ENCODE assay signal across 8 cellular contexts in genomic region chr1:227886503-227886961, GRCh38.
DNase-seq lines count a peak whose midpoint lies in the region; TF ChIP-seq lines count a peak whose summit lies in the region.

No MANE protein-coding gene starts in this region.

- WGBS in thymus: 34% methylated on average over 18 of the region's 18 CpGs

- H3K4me1 Mint-ChIP-seq in activated CD4-positive, alpha-beta T cell treated with anti-CD3 and anti-CD28 coated beads, Interleukin-2, amount 10 ng/mL, durations not matched to agents 7 days and 5 days: peaks cover 28% of the 10 kb centered on the region

- H3K36me3 ChIP-seq in thymus (ENCODE audit: control insufficient read depth, insufficient read depth): no peaks in the 10 kb centered on the region

- H3K27ac Mint-ChIP-seq in activated CD4-positive, alpha-beta T cell treated with anti-CD3 and anti-CD28 coated beads, Interleukin-2, amount 10 ng/mL, durations not matched to agents 7 days and 5 days: peak overlapping the region; percentile 82

- POLR2A ChIA-PET in activated CD4-positive, alpha-beta T cell treated with anti-CD3 and anti-CD28 coated beads, Interleukin-2, amount 10 ng/mL, durations not matched to agents 7 days and 5 days (lab: Charles Lee): no interaction called here

- H3K27me3 ChIP-seq in thymus (ENCODE audit: control insufficient read depth, insufficient read depth): peaks cover 2% of the 10 kb centered on the region

- H3K9me3 Mint-ChIP-seq in activated CD4-positive, alpha-beta T cell treated with anti-CD3 and anti-CD28 coated beads, Interleukin-2, amount 10 ng/mL, durations not matched to agents 7 days and 5 days: no peaks in the 10 kb centered on the region

- H3K4me3 Mint-ChIP-seq in activated CD4-positive, alpha-beta T cell treated with anti-CD3 and anti-CD28 coated beads, Interleukin-2, amount 10 ng/mL, durations not matched to agents 7 days and 5 days: no peak overlapping the region

- peaks cover 13% of the 10 kb centered on the region for H3K4me1 ChIP-seq in thymus (ENCODE audit: control insufficient read depth, insufficient read depth, low read length)

- H3K4me3 ChIP-seq in coronary artery (peak overlapping the region; percentile 74), thymus (ENCODE audit: low read length) (peak overlapping the region; percentile 57)

- CTCF ChIA-PET in activated CD4-positive, alpha-beta T cell treated with anti-CD3 and anti-CD28 coated beads, Interleukin-2, amount 10 ng/mL, durations not matched to agents 7 days and 5 days (lab: Charles Lee): interaction anchor here (1.3 to 2.7 kb wide), 2 partner anchors 12 to 24 kb away, joined by 5 to 8 read pairs; no protein-coding TSS in a partner anchor

- no peaks in the 10 kb centered on the region for H3K36me3 Mint-ChIP-seq in activated CD4-positive, alpha-beta T cell treated with anti-CD3 and anti-CD28 coated beads, Interleukin-2, amount 10 ng/mL, durations not matched to agents 7 days and 5 days (ENCODE audit: low read depth)

- no peaks in the 10 kb centered on the region for H3K27me3 Mint-ChIP-seq in activated CD4-positive, alpha-beta T cell treated with anti-CD3 and anti-CD28 coated beads, Interleukin-2, amount 10 ng/mL, durations not matched to agents 7 days and 5 days

- no peak for TF ChIP-seq CTCF in coronary artery (IDR thresholded peaks at IDR 0.05)

- DNase-seq in activated CD4-positive, alpha-beta T cell treated with anti-CD3 and anti-CD28 coated beads, Interleukin-2, amount 10 ng/mL, durations not matched to agents 7 days and 5 days: no peak
- DNase-seq in activated CD4-positive, alpha-beta T cell treated with anti-CD3 and anti-CD28 coated beads, Interleukin-2, amount 50 U/mL, for 48 hours: no peak
- no peak for DNase-seq in coronary artery (ENCODE audit: low spot score)
- peak; percentile 75 for DNase-seq in mesenteric fat pad (ENCODE audit: low spot score)
- DNase-seq in NCI-H1436 (lab: John Stamatoyannopoulos, UW): no peak
- DNase-seq in NCI-H146 treated with DMSO at 0.1 percent for 48 hours (lab: John Stamatoyannopoulos, UW; ENCODE audit: unreplicated experiment): no peak
- no peak for DNase-seq in NCI-H748 treated with DMSO at 0.1 percent for 48 hours (lab: John Stamatoyannopoulos, UW)

- H3K27ac ChIP-seq in coronary artery (peak overlapping the region; percentile 35 to 83), thymus (ENCODE audit: low read depth) (peak overlapping the region; percentile 82)

- no peaks in the 10 kb centered on the region for H3K9me3 ChIP-seq in thymus (ENCODE audit: control insufficient read depth)
